In the genomic region with DNA sequence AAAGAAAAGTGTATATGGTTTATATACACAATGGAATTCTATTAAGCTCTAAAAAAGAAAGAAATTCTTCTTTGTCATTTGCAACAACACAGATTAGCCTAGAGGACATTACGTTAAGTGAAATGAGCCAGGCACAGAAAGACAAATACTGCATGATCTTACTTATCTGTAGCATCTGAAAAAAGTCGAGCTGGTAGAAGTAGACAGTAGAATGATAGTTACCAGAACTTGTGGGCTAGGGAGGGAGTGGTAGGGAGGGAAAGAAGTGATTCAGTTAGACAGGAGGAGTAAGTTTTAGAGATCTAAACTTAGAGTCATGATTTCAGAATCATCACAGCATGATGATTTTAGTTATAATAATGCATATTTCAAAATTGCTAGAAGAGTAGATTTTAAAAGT, we compare ENCODE assay signal across 19 cellular contexts.
"Had no signal": no experiment of that assay in that cellular context is flagged by ENCODE, and none has a peak within 500 bp of the region (broad histone marks: within the 10 kb centered on the region; RNA-seq: fewer than 3 reads in every experiment).

No MANE protein-coding gene starts in this region.

- H3K9me3 ChIP-seq: MG63 had no signal

- H3K27me3 ChIP-seq: MG63 had no signal

- DNase-seq: Karpas-422, KG1, MG63, NCI-H1092, NCI-H1105 treated with DMSO at 0.1 percent for 48 hours, NCI-H1417 treated with DMSO at 0.1 percent for 48 hours, NCI-H146, NCI-H1694 treated with DMSO at 0.1 percent for 48 hours, NCI-H1930, NCI-H2081, NCI-H2107, NCI-H2227 treated with DMSO at 0.1 percent for 48 hours, NCI-H524 treated with DMSO at 0.1 percent for 48 hours, NCI-H69, NCI-H774, SHP77, SW 1271, T-cell had no signal

- H3K36me3 ChIP-seq: MG63 had no signal

- H3K4me3 ChIP-seq: MG63 had no signal

- H3K27ac ChIP-seq: RWPE1 had no signal
